ENCODE assay signal across 7 cellular contexts in the genomic region with DNA sequence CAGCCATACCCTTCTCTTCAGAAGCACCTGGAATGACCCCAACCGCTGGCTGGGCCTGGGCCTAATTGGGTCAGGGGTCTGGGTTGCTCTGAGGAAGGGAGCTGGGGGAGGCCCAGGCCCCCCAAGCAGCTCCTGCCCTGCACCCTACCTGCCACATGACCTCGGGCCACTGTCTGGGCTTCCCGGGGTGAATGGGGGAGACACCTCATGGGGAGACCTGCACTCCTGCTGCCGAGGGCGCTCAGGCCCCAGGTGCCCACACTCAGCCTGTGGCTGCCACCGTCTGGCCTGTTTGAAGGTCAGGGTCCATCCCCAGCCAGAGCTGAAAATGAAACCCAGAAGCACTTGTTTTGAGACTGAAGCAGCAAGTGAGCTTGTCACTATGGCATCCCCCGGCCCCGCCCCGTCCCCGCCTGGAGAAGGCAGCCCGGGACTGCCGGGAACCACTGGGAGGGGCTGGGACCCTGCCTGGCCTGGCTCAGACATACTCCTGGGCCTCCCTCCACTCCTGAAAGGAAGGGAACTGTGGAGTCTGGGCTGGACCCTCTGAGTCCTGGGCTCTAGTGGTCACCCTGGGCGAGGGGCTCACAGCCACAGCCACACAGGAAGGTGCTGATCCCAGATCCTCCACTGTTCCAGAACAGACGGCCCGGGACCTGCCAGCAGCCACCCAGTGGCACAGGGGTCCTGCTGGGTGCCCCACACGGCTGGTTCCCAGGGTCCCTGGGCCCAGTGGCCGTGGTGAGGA. TPM values are rescaled to one million over a fixed set of nuclear protein-coding genes. Genes with fewer than 3 reads are reported as not detected.
DNase-seq lines count a peak whose midpoint lies in the region; ATAC-seq, FAIRE-seq and TF ChIP-seq lines count a peak whose summit lies in the region.

No MANE protein-coding gene starts in this region.

- peak; percentile 90 for DNase-seq in HTR-8/SVneo (ENCODE audit: insufficient read length, low spot score)
- DNase-seq in astrocyte of the spinal cord (ENCODE audit: low read depth, low spot score): peak; percentile 74
- DNase-seq in islet precursor cell: peak; percentile 92
- peak; percentile 55 for DNase-seq in testis
- DNase-seq in COR-L47 (lab: John Stamatoyannopoulos, UW): no peak
- no peak for DNase-seq in putamen (ENCODE audit: low spot score)

- WGBS in testis, 2 donors: 52 to 100% methylated on average over 1 to 17 of the region's 17 CpGs

- no peak for ATAC-seq in HG02938 (IDR thresholded peaks at IDR 0.05; ENCODE audit: unreplicated experiment)

- TF ChIP-seq CTCF in astrocyte of the spinal cord (IDR thresholded peaks at IDR 0.05; ENCODE audit: low read depth, low read length): no peak
- no peak for TF ChIP-seq CTCF in testis (IDR thresholded peaks at IDR 0.05)

- peak; percentile 83 for FAIRE-seq in HTR-8/SVneo (lab: Jason Lieb, UNC)

- intact Hi-C loops in testis (cut with DNase I; ENCODE audit: low total_unique reads): no loop called here

- H3K9me3 ChIP-seq in testis: no peaks in the 10 kb centered on the region

- H3K27ac ChIP-seq in testis: no peak overlapping the region

- H3K4me3 ChIP-seq in astrocyte of the spinal cord (ENCODE audit: low read depth, low read length): no peak overlapping the region
- H3K4me3 ChIP-seq in testis: no peak overlapping the region

- H3K36me3 ChIP-seq in testis (ENCODE audit: low read depth, missing control alignments): no peaks in the 10 kb centered on the region

- no peak for TF ChIP-seq POLR2A in testis (IDR thresholded peaks at IDR 0.05)

- in situ Hi-C loops in astrocyte of the spinal cord (cut with HindIII; ENCODE audit: low sequenced_read_pairs): no loop called here

- peaks cover under 1% of the 10 kb centered on the region for H3K4me1 ChIP-seq in testis

- H3K27me3 ChIP-seq in testis: no peaks in the 10 kb centered on the region

RNA-seq across cellular contexts. Expression of a gene that starts 7.4 kb away (rescaled TPM):
- total RNA-seq in testis: 10 to 100 TPM; 29.4 to 39.4 TPM
- 13.4 TPM for polyA plus RNA-seq in testis (ENCODE audit: insufficient read depth, low read depth, low replicate concordance)

RNA-seq across cellular contexts. Expression of a gene that starts 37.5 kb away (rescaled TPM):
- total RNA-seq in testis: 100 to 1,000 TPM; 142 to 185 TPM
- 142 TPM for polyA plus RNA-seq in testis (ENCODE audit: insufficient read depth, low read depth, low replicate concordance)

Comparison
In these comparisons a context has a peak if more than half of its experiments do, and no peak if none do; other contexts are left out.
1. DNase-seq: peak in HTR-8/SVneo (single experiment), astrocyte of the spinal cord (single experiment), islet precursor cell (single experiment) and testis (single experiment); none in COR-L47 (single experiment) and putamen (single experiment).